16 cellular contexts compared by ENCODE assay signal in genomic region chr14:99951085-99951484, GRCh38.
"Had no signal": no experiment of that assay in that cellular context is flagged by ENCODE, and none has a peak within 500 bp of the region (broad histone marks: within the 10 kb centered on the region; RNA-seq: fewer than 3 reads in every experiment).

No MANE protein-coding gene starts in this region.

- H3K27me3 ChIP-seq: hepatocyte, uterus had no signal

- H3K36me3 ChIP-seq: uterus had no signal

- H3K27ac ChIP-seq: coronary artery, hepatocyte, uterus had no signal

- H3K4me1 ChIP-seq: uterus had no signal

- ATAC-seq: left cardiac atrium; left ventricle myocardium superior; naive thymus-derived CD4-positive, alpha-beta T cell; right cardiac atrium had no signal

- DNase-seq: effector CD4-positive, alpha-beta T cell; foreskin melanocyte; kidney; left cardiac atrium; left ventricle myocardium superior; mesendoderm; naive thymus-derived CD4-positive, alpha-beta T cell; nephron progenitor cell; right cardiac atrium; stimulated activated CD4-positive, alpha-beta T cell treated with anti-CD3 and anti-CD28 coated beads, Interleukin-4, amount 100 ng/mL, for 4 hours; stimulated activated naive CD4-positive, alpha-beta T cell; trophoblast cell; uterus had no signal

- H3K9me3 ChIP-seq: uterus had no signal

- H3K4me3 ChIP-seq: coronary artery, hepatocyte, lung, uterus had no signal
